15 cellular contexts compared by ENCODE assay signal in genomic region chr15:40925495-40925862, GRCh38. TPM values are rescaled to one million over a fixed set of nuclear protein-coding genes. Genes with fewer than 3 reads are reported as not detected.
A peak's percentile ranks its signal among the peaks of the same experiment; 100 is the strongest.
DNase-seq lines count a peak whose midpoint lies in the region; ATAC-seq and TF ChIP-seq lines count a peak whose summit lies in the region.
"Had no signal": no experiment of that assay in that cellular context is flagged by ENCODE, and none has a peak within 500 bp of the region (broad histone marks: within the 10 kb centered on the region; RNA-seq: fewer than 3 reads in every experiment).

No MANE protein-coding gene starts in this region.

- intact Hi-C loops in CD4-positive, alpha-beta T cell (cut with DNase I, micrococcal nuclease): no loop called here
- intact Hi-C loops in colonic mucosa (cut with DNase I): no loop called here

- H3K9ac ChIP-seq in HUES48 (ENCODE audit: low read depth, low read length): no peak overlapping the region
- no peak overlapping the region for H3K9ac ChIP-seq in colonic mucosa (ENCODE audit: low read depth in 2 of 2, low read length in 2 of 2)

- H3K36me3 ChIP-seq in HUES48 (ENCODE audit: control insufficient read depth, insufficient read depth, low read length) (no peaks in the 10 kb centered on the region), colonic mucosa (no peaks in the 10 kb centered on the region)
- H3K36me3 ChIP-seq: upper lobe of left lung had no signal

- H3K9me3 ChIP-seq in CD4-positive, alpha-beta T cell (ENCODE audit: control insufficient read depth, low read length): no peaks in the 10 kb centered on the region
- H3K9me3 ChIP-seq in HUES48 (ENCODE audit: control insufficient read depth, insufficient read depth, low read length) (no peaks in the 10 kb centered on the region), colonic mucosa (no peaks in the 10 kb centered on the region)
- H3K9me3 ChIP-seq: upper lobe of left lung had no signal

- H3K4me1 Mint-ChIP-seq in CD4-positive, alpha-beta T cell (ENCODE audit: low read depth): peaks cover 39% of the 10 kb centered on the region
- H3K4me1 Mint-ChIP-seq in naive B cell: peaks cover 33 to 54% (median 34%) of the 10 kb centered on the region in 3 donors

- no peak for DNase-seq in CD4-positive, alpha-beta T cell
- DNase-seq in colonic mucosa (peak; percentile 46), naive B cell (no peak), G401 (ENCODE audit: low spot score) (no peak), NCI-H774 (lab: John Stamatoyannopoulos, UW) (no peak)
- DNase-seq in activated CD4-positive, alpha-beta T cell treated with anti-CD3 and anti-CD28 coated beads for 48 hours: no peak
- DNase-seq: NCI-H1694 treated with DMSO at 0.1 percent for 48 hours had no signal

- no peak for TF ChIP-seq CTCF in CD4-positive, alpha-beta T cell (IDR thresholded peaks at IDR 0.05)
- TF ChIP-seq CTCF in colonic mucosa (IDR thresholded peaks at IDR 0.05): no peak

- H3K27me3 ChIP-seq in CD4-positive, alpha-beta T cell (ENCODE audit: control insufficient read depth, insufficient read depth, low read length): peaks cover 54% of the 10 kb centered on the region
- H3K27me3 ChIP-seq in HUES48 (ENCODE audit: control insufficient read depth, insufficient read depth, low read length) (peaks cover 91% of the 10 kb centered on the region), colonic mucosa (peaks cover 35% of the 10 kb centered on the region)

- H3K36me3 Mint-ChIP-seq in CD4-positive, alpha-beta T cell (ENCODE audit: low read depth): no peaks in the 10 kb centered on the region
- peaks cover 0 to 6% of the 10 kb centered on the region in 2 donors for H3K36me3 Mint-ChIP-seq in naive B cell
- H3K36me3 Mint-ChIP-seq: activated CD4-positive, alpha-beta memory T cell treated with anti-CD3 and anti-CD28 coated beads for 36 hours had no signal

- POLR2A ChIA-PET in CD4-positive, alpha-beta T cell (lab: Charles Lee): interaction anchor here (1.3 kb wide), 1 partner anchor 16 kb away, joined by 3 read pairs; no protein-coding TSS in a partner anchor

- H3K4me1 ChIP-seq in HUES48 (ENCODE audit: control insufficient read depth, insufficient read depth, low read length) (peaks cover 23% of the 10 kb centered on the region), colonic mucosa (peaks cover 33% of the 10 kb centered on the region)

- H3K4me3 Mint-ChIP-seq in CD4-positive, alpha-beta T cell: peak overlapping the region; percentile 72
- H3K4me3 Mint-ChIP-seq in naive B cell: peak overlapping the region in 5 of 8 donors; percentile 12 to 88 (median 65)
- H3K4me3 Mint-ChIP-seq: activated CD4-positive, alpha-beta memory T cell treated with anti-CD3 and anti-CD28 coated beads for 36 hours had no signal

- H3K27ac ChIP-seq in CD4-positive, alpha-beta T cell (ENCODE audit: low read depth, low read length): no peak overlapping the region
- H3K27ac ChIP-seq in HUES48 (ENCODE audit: low read depth, low read length) (no peak overlapping the region), colonic mucosa (no peak overlapping the region)
- H3K27ac ChIP-seq: upper lobe of left lung had no signal

- peaks cover 57% of the 10 kb centered on the region for H3K27me3 Mint-ChIP-seq in CD4-positive, alpha-beta T cell
- H3K27me3 Mint-ChIP-seq in naive B cell: peaks cover 32 to 61% (median 59%) of the 10 kb centered on the region in 3 donors

- H3K4me3 ChIP-seq in HUES48 (ENCODE audit: low read depth, low read length) (peak overlapping the region; percentile 61), colonic mucosa (peak overlapping the region; percentile 52)

- H3K27ac Mint-ChIP-seq in CD4-positive, alpha-beta T cell: no peak overlapping the region
- no peak overlapping the region for H3K27ac Mint-ChIP-seq in naive B cell
- H3K27ac Mint-ChIP-seq: activated CD4-positive, alpha-beta memory T cell treated with anti-CD3 and anti-CD28 coated beads for 36 hours; activated T-helper 1 cell treated with anti-CD3 and anti-CD28 coated beads, Interleukin-12 subunit alpha, Interleukin-12 subunit beta, Interleukin-2, Interleukin-4 antibody, amounts not matched to agents 30 ng/mL and 10 ng/mL and 1 ng/mL, durations not matched to agents 14 hours and 24 hours and 36 hours; dendritic cell treated with granulocyte-macrophage colony-stimulating factor and Interleukin-4, amounts not matched to agents 40 ng/mL and 50 ng/mL, for 4 days had no signal

- no peaks in the 10 kb centered on the region for H3K9me3 Mint-ChIP-seq in CD4-positive, alpha-beta T cell
- peaks cover 0 to 2% (median 0%) of the 10 kb centered on the region in 7 donors for H3K9me3 Mint-ChIP-seq in naive B cell
- H3K9me3 Mint-ChIP-seq: activated CD4-positive, alpha-beta memory T cell treated with anti-CD3 and anti-CD28 coated beads for 36 hours; activated T-helper 1 cell treated with anti-CD3 and anti-CD28 coated beads, Interleukin-12 subunit alpha, Interleukin-12 subunit beta, Interleukin-2, Interleukin-4 antibody, amounts not matched to agents 30 ng/mL and 10 ng/mL and 1 ng/mL, durations not matched to agents 14 hours and 24 hours and 36 hours; dendritic cell treated with granulocyte-macrophage colony-stimulating factor and Interleukin-4, amounts not matched to agents 40 ng/mL and 50 ng/mL, for 4 days; IgD-negative memory B cell had no signal

- ATAC-seq in CD4-positive, alpha-beta T cell (ENCODE audit: poor library complexity): no peak
- no peak for ATAC-seq in naive B cell (ENCODE audit: low read depth in 2 of 2)
- no peak for ATAC-seq in HG03196 (IDR thresholded peaks at IDR 0.05; ENCODE audit: unreplicated experiment)

- CTCF ChIA-PET in CD4-positive, alpha-beta T cell (lab: Charles Lee): interaction anchor here (1.3 to 2.0 kb wide), 3 partner anchors 16 to 31 kb away, joined by 4 to 7 read pairs (median 5); partner anchors contain the start of gene VPS18

- in situ Hi-C loops in G401 (cut with HindIII; ENCODE audit: low sequenced_read_pairs): no loop called here

RNA-seq across cellular contexts. Expression of gene DLL4, which starts 3.7 kb away (rescaled TPM):
- under 1 TPM; 0.11 to 0.14 TPM for total RNA-seq in CD4-positive, alpha-beta T cell
- total RNA-seq in colonic mucosa: 10 to 100 TPM; 18.5 to 21.6 TPM
- not detected for polyA plus RNA-seq in naive B cell (ENCODE audit: low read depth in 6 of 6)
- total RNA-seq in G401 (2014; rRNA removed; shearing (Covaris generic)): 0.20 and 0.62 TPM in 2 replicates
- total RNA-seq: activated CD4-positive, alpha-beta memory T cell treated with anti-CD3 and anti-CD28 coated beads for 36 hours; mononuclear cell had no signal
- polyA plus RNA-seq: IgD-negative memory B cell had no signal

RNA-seq across cellular contexts. Expression of gene CHAC1, which starts 27.8 kb away (rescaled TPM):
- under 1 TPM; 0.42 to 0.47 TPM for total RNA-seq in CD4-positive, alpha-beta T cell
- 10 to 100 TPM in 1 of 2 donors, 1 to 10 TPM in 1; 4.0 to 20.9 TPM for total RNA-seq in colonic mucosa
- polyA plus RNA-seq in naive B cell (ENCODE audit: low read depth in 6 of 6): under 1 TPM in 2 of 6 donors, not detected in 4; 0.22 to 0.73 TPM
- 12.4 and 12.9 TPM in 2 replicates for total RNA-seq in G401 (2014; rRNA removed; shearing (Covaris generic))

RNA-seq across cellular contexts. Expression of gene VPS18, which starts 31.2 kb away (rescaled TPM):
- 10 to 100 TPM; 20.8 to 21.7 TPM for total RNA-seq in CD4-positive, alpha-beta T cell
- 10 to 100 TPM; 18.3 to 19.2 TPM for total RNA-seq in colonic mucosa
- 10 to 100 TPM; 21.2 to 33.6 (median 23.5) TPM for polyA plus RNA-seq in naive B cell (ENCODE audit: low read depth in 6 of 6)
- 51.4 and 57.3 TPM in 2 replicates for total RNA-seq in G401 (2014; rRNA removed; shearing (Covaris generic))

RNA-seq across cellular contexts. Expression of gene RHOV, which starts 51.4 kb away (rescaled TPM):
- total RNA-seq in CD4-positive, alpha-beta T cell: under 1 TPM; 0.36 TPM
- total RNA-seq in colonic mucosa: 10 to 100 TPM; 14.9 to 18.6 TPM
- polyA plus RNA-seq in naive B cell (ENCODE audit: low read depth in 6 of 6): not detected
- 0.24 and 1.7 TPM in 2 replicates for total RNA-seq in G401 (2014; rRNA removed; shearing (Covaris generic))
- total RNA-seq: mononuclear cell had no signal
- polyA plus RNA-seq: IgD-negative memory B cell had no signal

Comparison
In these comparisons a context has a peak if more than half of its experiments do, and no peak if none do; other contexts are left out.
1. RNA of gene DLL4, which starts 3.7 kb away (total RNA-seq): 18.5 to 21.6 TPM in colonic mucosa; 0.20 to 0.62 TPM in G401 and 0.11 to 0.14 TPM in CD4-positive, alpha-beta T cell; every median in the first group is over 10 times any median in the second.